21 cellular contexts compared by ENCODE assay signal in genomic region chr2:152432765-152433164, GRCh38.
A peak's percentile ranks its signal among the peaks of the same experiment; 100 is the strongest.
DNase-seq lines count a peak whose midpoint lies in the region; ATAC-seq and TF ChIP-seq lines count a peak whose summit lies in the region.
"Had no signal": no experiment of that assay in that cellular context is flagged by ENCODE, and none has a peak within 500 bp of the region (broad histone marks: within the 10 kb centered on the region; RNA-seq: fewer than 3 reads in every experiment).

No MANE protein-coding gene starts in this region.

- no peak for ATAC-seq in left lung
- ATAC-seq in HG02763 (IDR thresholded peaks at IDR 0.05; ENCODE audit: unreplicated experiment), result no peak
- ATAC-seq: activated naive CD8-positive, alpha-beta T cell treated with anti-CD3 and anti-CD28 coated beads, Interleukin-2, amount 50 U/mL, for 24 hours; GM12878; natural killer cell treated with Interleukin-12 subunit alpha and Interleukin-12 subunit beta and Interleukin-15 and Interleukin-18, amount 100 ng/mL, for 72 hours; stimulated activated naive B cell treated with anti-CD40 and anti-IgM and Interleukin-4, amounts not matched to agents 10 μg/mL and 1 μg/mL and 100 μg/mL, for 72 hours had no signal

- H3K27ac ChIP-seq in adrenal gland (peak overlapping the region in 3 of 5 donors; percentile 8 to 44 (median 37)), left lung (peak overlapping the region; percentile 24 to 66), skin epidermis (peak overlapping the region in 11 of 21 experiments; percentile 9 to 64 (median 46))

- no peaks in the 10 kb centered on the region for H3K36me3 Mint-ChIP-seq in CD14-positive monocyte
- H3K36me3 Mint-ChIP-seq: immature natural killer cell; natural killer cell treated with Interleukin-12 subunit alpha and Interleukin-12 subunit beta and Interleukin-15 and Interleukin-18, amount 100 ng/mL, for 72 hours; stimulated activated naive B cell treated with anti-CD40 and anti-IgM and Interleukin-4, amounts not matched to agents 10 μg/mL and 1 μg/mL and 100 μg/mL, for 72 hours had no signal

- H3K4me3 ChIP-seq in adrenal gland (no peak overlapping the region), left lung (no peak overlapping the region), skin epidermis (no peak overlapping the region)
- H3K4me3 ChIP-seq: esophagus squamous epithelium, GM12878 had no signal

- H3K9me3 Mint-ChIP-seq in CD14-positive monocyte, result no peaks in the 10 kb centered on the region
- H3K9me3 Mint-ChIP-seq: activated naive CD8-positive, alpha-beta T cell treated with anti-CD3 and anti-CD28 coated beads, Interleukin-2, amount 50 U/mL, for 24 hours; central memory CD8-positive, alpha-beta T cell; natural killer cell treated with Interleukin-12 subunit alpha and Interleukin-12 subunit beta and Interleukin-15 and Interleukin-18, amount 100 ng/mL, for 72 hours; stimulated activated naive B cell treated with anti-CD40 and anti-IgM and Interleukin-4, amounts not matched to agents 10 μg/mL and 1 μg/mL and 100 μg/mL, for 72 hours had no signal

- intact Hi-C loops in CD14-positive monocyte (cut with micrococcal nuclease), result loop anchor here (5.0 to 10.0 kb wide), 3 partner anchors 35 to 182 kb away; no protein-coding TSS in a partner anchor
- intact Hi-C loops in adrenal gland (cut with DNase I), result no loop called here
- intact Hi-C loops in left lung (cut with DNase I), result no loop called here

- H3K4me1 ChIP-seq in adrenal gland (replicated peaks in 1 of 2) (peaks cover 13 to 35% of the 10 kb centered on the region in 2 donors), left lung (peaks cover 0 to 30% of the 10 kb centered on the region in 2 donors)

- TF ChIP-seq POLR2A in adrenal gland (IDR thresholded peaks at IDR 0.05), result no peak

- H3K36me3 ChIP-seq in adrenal gland (replicated peaks in 1 of 2) (no peaks in the 10 kb centered on the region), left lung (no peaks in the 10 kb centered on the region)
- H3K36me3 ChIP-seq: esophagus squamous epithelium had no signal

- H3K27me3 ChIP-seq in adrenal gland (no peaks in the 10 kb centered on the region), left lung (no peaks in the 10 kb centered on the region)
- H3K27me3 ChIP-seq: esophagus squamous epithelium had no signal

- H3K27me3 Mint-ChIP-seq in CD14-positive monocyte (ENCODE audit: low read depth in 3 of 3), result peaks cover 0 to 3% (median 0%) of the 10 kb centered on the region in 3 donors

- H3K4me3 Mint-ChIP-seq in CD14-positive monocyte, result peak overlapping the region in 1 of 2 donors; percentile 44
- H3K4me3 Mint-ChIP-seq: activated naive CD8-positive, alpha-beta T cell treated with anti-CD3 and anti-CD28 coated beads, Interleukin-2, amount 50 U/mL, for 24 hours; central memory CD8-positive, alpha-beta T cell; immature natural killer cell; natural killer cell treated with Interleukin-12 subunit alpha and Interleukin-12 subunit beta and Interleukin-15 and Interleukin-18, amount 100 ng/mL, for 72 hours; stimulated activated naive B cell treated with anti-CD40 and anti-IgM and Interleukin-4, amounts not matched to agents 10 μg/mL and 1 μg/mL and 100 μg/mL, for 72 hours had no signal

- TF ChIP-seq CTCF in CD14-positive monocyte (IDR thresholded peaks at IDR 0.05) (no peak), adrenal gland (IDR thresholded peaks at IDR 0.05) (no peak), left lung (IDR thresholded peaks at IDR 0.05) (no peak)

- no peak for DNase-seq in CD14-positive monocyte (ENCODE audit: low spot score)
- no peak for DNase-seq in adrenal gland
- DNase-seq in left lung, result no peak
- DNase-seq in SIG-M5 treated with dmso at 0.1 percent for 504 hours (lab: John Stamatoyannopoulos, UW; ENCODE audit: unreplicated experiment), result no peak
- DNase-seq in activated CD4-positive, alpha-beta T cell treated with anti-CD3 and anti-CD28 coated beads for 1 hour, result no peak
- DNase-seq: activated CD4-positive, CD25-positive, alpha-beta regulatory T cell treated with anti-CD3 and anti-CD28 coated beads, Interleukin-2, amount 50 U/mL, for 72 hours; activated naive CD8-positive, alpha-beta T cell treated with anti-CD3 and anti-CD28 coated beads, Interleukin-2, amount 50 U/mL, for 24 hours; Calu3; effector CD8-positive, alpha-beta T cell; esophagus squamous epithelium; GDM1; immature natural killer cell; mesendoderm; NCI-H1048; stimulated activated naive B cell treated with anti-CD40 and anti-IgM and Interleukin-4, amounts not matched to agents 10 μg/mL and 1 μg/mL and 100 μg/mL, for 72 hours; T-helper 9 cell had no signal

- no peaks in the 10 kb centered on the region for H3K9me3 ChIP-seq in adrenal gland (replicated peaks in 1 of 3)
- H3K9me3 ChIP-seq in left lung, result no peaks in the 10 kb centered on the region
- H3K9me3 ChIP-seq: esophagus squamous epithelium had no signal

- peak overlapping the region; percentile 90 to 98 (median 96) for H3K27ac Mint-ChIP-seq in CD14-positive monocyte
- H3K27ac Mint-ChIP-seq: activated naive CD8-positive, alpha-beta T cell treated with anti-CD3 and anti-CD28 coated beads, Interleukin-2, amount 50 U/mL, for 24 hours; immature natural killer cell; natural killer cell treated with Interleukin-12 subunit alpha and Interleukin-12 subunit beta and Interleukin-15 and Interleukin-18, amount 100 ng/mL, for 72 hours; stimulated activated naive B cell treated with anti-CD40 and anti-IgM and Interleukin-4, amounts not matched to agents 10 μg/mL and 1 μg/mL and 100 μg/mL, for 72 hours had no signal

- H3K4me1 Mint-ChIP-seq in CD14-positive monocyte, result peaks cover 30% of the 10 kb centered on the region
- H3K4me1 Mint-ChIP-seq: activated naive CD8-positive, alpha-beta T cell treated with anti-CD3 and anti-CD28 coated beads, Interleukin-2, amount 50 U/mL, for 24 hours; central memory CD8-positive, alpha-beta T cell; immature natural killer cell had no signal

- 88 to 95% (median 91%) methylated on average over 4 of the region's 4 CpGs for WGBS in adrenal gland, 4 donors

Comparison
In these comparisons a context has a peak if more than half of its experiments do, and no peak if none do; other contexts are left out.
1. intact Hi-C loops: an anchor here in CD14-positive monocyte (5.0 to 10.0 kb wide); none called in adrenal gland and left lung.